ENCODE assay signal across 1 cellular context in genomic region chr2:39515273-39515896, GRCh38.
TF ChIP-seq lines count a peak whose summit lies in the region.

No MANE protein-coding gene starts in this region.

TF ChIP-seq in K562, 482 proteins besides CTCF, POLR2A, EP300 and RAD21 (continued from another document and continues in another):
- TF ChIP-seq CHD7 (IDR thresholded peaks at IDR 0.05; ENCODE audit: low read depth, low read length) (no peak), MTA1 (IDR thresholded peaks at IDR 0.05; ENCODE audit: borderline replicate concordance) (no peak), PHF8 (IDR thresholded peaks at IDR 0.05; ENCODE audit: borderline replicate concordance, low read length) (no peak), CBX5 (IDR thresholded peaks at IDR 0.05; ENCODE audit: borderline replicate concordance, low read depth) (no peak), MAFF (IDR thresholded peaks at IDR 0.05; ENCODE audit: low read length) (no peak), ZNF174 (CRISPR knock-in tag; IDR thresholded peaks at IDR 0.05) (no peak), MED1 (CRISPR knock-in tag; IDR thresholded peaks at IDR 0.05; ENCODE audit: borderline replicate concordance) (no peak), EWSR1 (IDR thresholded peaks at IDR 0.05; ENCODE audit: borderline replicate concordance, low read depth, partially characterized antibody) (no peak), GATA2 (CRISPR knock-in tag; IDR thresholded peaks at IDR 0.05) (peak; percentile 62), RAD51 (IDR thresholded peaks at IDR 0.05; ENCODE audit: borderline replicate concordance, low read depth) (no peak), CREBBP (IDR thresholded peaks at IDR 0.05; ENCODE audit: low read depth, low read length) (no peak), KLF16 (IDR thresholded peaks at IDR 0.05) (peak; percentile 60; the same call in 1 of the 2 replicates), JUN (IDR thresholded peaks at IDR 0.05; ENCODE audit: borderline replicate concordance, low read depth, low read length) (no peak), JUN (CRISPR knock-in tag; IDR thresholded peaks at IDR 0.05; ENCODE audit: borderline replicate concordance) (no peak), NBN (IDR thresholded peaks at IDR 0.05; ENCODE audit: low read depth) (no peak), KLF6 (CRISPR knock-in tag; IDR thresholded peaks at IDR 0.05; ENCODE audit: borderline replicate concordance) (no peak), COPS2 (conservative IDR thresholded peaks at IDR 0.05) (no peak), SRF (CRISPR knock-in tag; IDR thresholded peaks at IDR 0.05) (no peak; a peak in 1 of 4 replicates), RUNX1 (IDR thresholded peaks at IDR 0.05; ENCODE audit: low read depth) (no peak), ILF3 (IDR thresholded peaks at IDR 0.05; ENCODE audit: borderline replicate concordance) (no peak), THRAP3 (IDR thresholded peaks at IDR 0.05; ENCODE audit: borderline replicate concordance) (no peak), NFIX (CRISPR knock-in tag; IDR thresholded peaks at IDR 0.05; ENCODE audit: low read depth) (no peak), TRIM28 (IDR thresholded peaks at IDR 0.05) (no peak), NFE2L1 (tag; IDR thresholded peaks at IDR 0.05; ENCODE audit: borderline replicate concordance, low read depth) (no peak), ARID2 (IDR thresholded peaks at IDR 0.05) (no peak), DDX20 (tag; IDR thresholded peaks at IDR 0.05; ENCODE audit: low read depth) (no peak), NFATC3 (IDR thresholded peaks at IDR 0.05) (no peak), CREB5 (CRISPR knock-in tag; IDR thresholded peaks at IDR 0.05) (no peak), ZNF507 (tag; conservative IDR thresholded peaks at IDR 0.05) (no peak), ZNF12 (CRISPR knock-in tag; IDR thresholded peaks at IDR 0.05) (no peak), ZNF41 (CRISPR knock-in tag; conservative IDR thresholded peaks at IDR 0.05) (no peak), ZNF778 (CRISPR knock-in tag; IDR thresholded peaks at IDR 0.05) (no peak), TFAM (CRISPR knock-in tag; conservative IDR thresholded peaks at IDR 0.05) (no peak), CBX8 (IDR thresholded peaks at IDR 0.05; ENCODE audit: borderline replicate concordance, extremely low read depth, low read depth, low read length, poor library complexity, severe bottlenecking) (no peak), MECOM (CRISPR knock-in tag; IDR thresholded peaks at IDR 0.05) (0 out of 2 replicates have a peak, but pooled peaks have one; percentile 26), SP1 (CRISPR knock-in tag; IDR thresholded peaks at IDR 0.05) (no peak), RBM17 (IDR thresholded peaks at IDR 0.05; ENCODE audit: borderline replicate concordance, low read depth, low read length) (no peak), ARID1B (IDR thresholded peaks at IDR 0.05) (peak; percentile 89), ZNF561 (CRISPR knock-in tag; conservative IDR thresholded peaks at IDR 0.05) (no peak)
- TF ChIP-seq, protein P1, sequence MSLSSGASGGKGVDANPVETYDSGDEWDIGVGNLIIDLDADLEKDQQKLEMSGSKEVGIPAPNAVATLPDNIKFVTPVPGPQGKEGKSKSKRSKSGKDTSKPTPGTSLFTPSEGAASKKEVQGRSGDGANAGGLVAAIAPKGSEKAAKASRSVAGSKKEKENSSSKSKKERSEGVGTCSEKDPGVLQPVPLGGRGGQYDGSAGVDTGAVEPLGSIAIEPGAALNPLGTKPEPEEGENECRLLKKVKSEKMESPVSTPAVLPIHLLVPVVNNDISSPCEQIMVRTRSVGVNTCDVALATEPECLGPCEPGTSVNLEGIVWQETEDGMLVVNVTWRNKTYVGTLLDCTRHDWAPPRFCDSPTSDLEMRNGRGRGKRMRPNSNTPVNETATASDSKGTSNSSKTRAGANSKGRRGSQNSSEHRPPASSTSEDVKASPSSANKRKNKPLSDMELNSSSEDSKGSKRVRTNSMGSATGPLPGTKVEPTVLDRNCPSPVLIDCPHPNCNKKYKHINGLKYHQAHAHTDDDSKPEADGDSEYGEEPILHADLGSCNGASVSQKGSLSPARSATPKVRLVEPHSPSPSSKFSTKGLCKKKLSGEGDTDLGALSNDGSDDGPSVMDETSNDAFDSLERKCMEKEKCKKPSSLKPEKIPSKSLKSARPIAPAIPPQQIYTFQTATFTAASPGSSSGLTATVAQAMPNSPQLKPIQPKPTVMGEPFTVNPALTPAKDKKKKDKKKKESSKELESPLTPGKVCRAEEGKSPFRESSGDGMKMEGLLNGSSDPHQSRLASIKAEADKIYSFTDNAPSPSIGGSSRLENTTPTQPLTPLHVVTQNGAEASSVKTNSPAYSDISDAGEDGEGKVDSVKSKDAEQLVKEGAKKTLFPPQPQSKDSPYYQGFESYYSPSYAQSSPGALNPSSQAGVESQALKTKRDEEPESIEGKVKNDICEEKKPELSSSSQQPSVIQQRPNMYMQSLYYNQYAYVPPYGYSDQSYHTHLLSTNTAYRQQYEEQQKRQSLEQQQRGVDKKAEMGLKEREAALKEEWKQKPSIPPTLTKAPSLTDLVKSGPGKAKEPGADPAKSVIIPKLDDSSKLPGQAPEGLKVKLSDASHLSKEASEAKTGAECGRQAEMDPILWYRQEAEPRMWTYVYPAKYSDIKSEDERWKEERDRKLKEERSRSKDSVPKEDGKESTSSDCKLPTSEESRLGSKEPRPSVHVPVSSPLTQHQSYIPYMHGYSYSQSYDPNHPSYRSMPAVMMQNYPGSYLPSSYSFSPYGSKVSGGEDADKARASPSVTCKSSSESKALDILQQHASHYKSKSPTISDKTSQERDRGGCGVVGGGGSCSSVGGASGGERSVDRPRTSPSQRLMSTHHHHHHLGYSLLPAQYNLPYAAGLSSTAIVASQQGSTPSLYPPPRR (CRISPR knock-in tag; IDR thresholded peaks at IDR 0.05; ENCODE audit: borderline replicate concordance): no peak
- TF ChIP-seq, protein P2, sequence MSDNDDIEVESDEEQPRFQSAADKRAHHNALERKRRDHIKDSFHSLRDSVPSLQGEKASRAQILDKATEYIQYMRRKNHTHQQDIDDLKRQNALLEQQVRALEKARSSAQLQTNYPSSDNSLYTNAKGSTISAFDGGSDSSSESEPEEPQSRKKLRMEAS (CRISPR knock-in tag; IDR thresholded peaks at IDR 0.05): no peak
- TF ChIP-seq, protein P3, sequence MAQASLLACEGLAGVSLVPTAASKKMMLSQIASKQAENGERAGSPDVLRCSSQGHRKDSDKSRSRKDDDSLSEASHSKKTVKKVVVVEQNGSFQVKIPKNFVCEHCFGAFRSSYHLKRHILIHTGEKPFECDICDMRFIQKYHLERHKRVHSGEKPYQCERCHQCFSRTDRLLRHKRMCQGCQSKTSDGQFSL (CRISPR knock-in tag; IDR thresholded peaks at IDR 0.05): no peak
- TF ChIP-seq, protein P3 (tag; IDR thresholded peaks at IDR 0.05): no peak
